ENCODE assay signal across 1 cellular context in genomic region chr11:46235777-46236688, GRCh38.
TF ChIP-seq lines count a peak whose summit lies in the region.

No MANE protein-coding gene starts in this region.

TF ChIP-seq in GM23338, 12 proteins besides CTCF, POLR2A, EP300 and RAD21 (continued from another document):
- TF ChIP-seq ZNF462 (CRISPR knock-in tag; IDR thresholded peaks at IDR 0.05) (no peak), POLR2AphosphoS5 (IDR thresholded peaks at IDR 0.05; ENCODE audit: low read depth) (no peak)
